30 cellular contexts compared by ENCODE assay signal in genomic region chr11:11389238-11389637, GRCh38. TPM values are rescaled to one million over a fixed set of nuclear protein-coding genes. Genes with fewer than 3 reads are reported as not detected.
DNase-seq lines count a peak whose midpoint lies in the region; ATAC-seq and TF ChIP-seq lines count a peak whose summit lies in the region.
"Had no signal": no experiment of that assay in that cellular context is flagged by ENCODE, and none has a peak within 500 bp of the region (broad histone marks: within the 10 kb centered on the region; RNA-seq: fewer than 3 reads in every experiment).

No MANE protein-coding gene starts in this region.

- H4K20me1 ChIP-seq in neural progenitor cell (ENCODE audit: low read depth) = no peaks in the 10 kb centered on the region
- H4K20me1 ChIP-seq: BLaER1 had no signal

- H3K4me3 ChIP-seq in neural progenitor cell (no peak overlapping the region), left lung (no peak overlapping the region)
- H3K4me3 ChIP-seq: BLaER1, GM23338, psoas muscle had no signal

- no peak overlapping the region for H3K4me3 Mint-ChIP-seq in neural progenitor cell
- no peak overlapping the region for H3K4me3 Mint-ChIP-seq in naive thymus-derived CD8-positive, alpha-beta T cell
- H3K4me3 Mint-ChIP-seq: activated CD8-positive, alpha-beta memory T cell treated with anti-CD3 and anti-CD28 coated beads, Interleukin-2, amount 10 ng/mL, durations not matched to agents 7 days and 5 days; activated naive CD8-positive, alpha-beta T cell treated with anti-CD3 and anti-CD28 coated beads, Interleukin-2, amount 50 U/mL, for 24 hours; activated T-cell treated with anti-CD3 and anti-CD28 coated beads, Interleukin-2, amount 50 U/mL, for 4 hours; GM23338; immature natural killer cell; naive thymus-derived CD4-positive, alpha-beta T cell; T-helper 17 cell; type B pancreatic cell had no signal

- peaks cover 8% of the 10 kb centered on the region for H3F3A ChIP-seq in neural progenitor cell (ENCODE audit: low read depth)

- H3K4me1 ChIP-seq in neural progenitor cell = peaks cover 11% of the 10 kb centered on the region
- H3K4me1 ChIP-seq in left lung = peaks cover 4 to 7% of the 10 kb centered on the region in 2 donors
- H3K4me1 ChIP-seq: BLaER1 had no signal

- H3K27ac ChIP-seq in neural progenitor cell = no peak overlapping the region
- no peak overlapping the region for H3K27ac ChIP-seq in left lung
- H3K27ac ChIP-seq: BLaER1, brain microvascular endothelial cell, psoas muscle had no signal

- no peaks in the 10 kb centered on the region for H3K36me3 ChIP-seq in neural progenitor cell
- H3K36me3 ChIP-seq in left lung = no peaks in the 10 kb centered on the region
- H3K36me3 ChIP-seq: BLaER1, brain microvascular endothelial cell had no signal

- no peaks in the 10 kb centered on the region for H3K9me3 ChIP-seq in neural progenitor cell (ENCODE audit: low read depth)
- no peaks in the 10 kb centered on the region for H3K9me3 ChIP-seq in left lung
- H3K9me3 ChIP-seq: BLaER1, psoas muscle had no signal

- H3K4me1 Mint-ChIP-seq in neural progenitor cell = peaks cover 14% of the 10 kb centered on the region
- H3K4me1 Mint-ChIP-seq in naive thymus-derived CD8-positive, alpha-beta T cell = peaks cover 0 to 2% (median 0%) of the 10 kb centered on the region in 4 donors
- H3K4me1 Mint-ChIP-seq: activated CD8-positive, alpha-beta memory T cell treated with anti-CD3 and anti-CD28 coated beads, Interleukin-2, amount 10 ng/mL, durations not matched to agents 7 days and 5 days; activated naive CD8-positive, alpha-beta T cell treated with anti-CD3 and anti-CD28 coated beads, Interleukin-2, amount 50 U/mL, for 24 hours; immature natural killer cell; naive thymus-derived CD4-positive, alpha-beta T cell; T-helper 17 cell had no signal

- H3K27me3 ChIP-seq in neural progenitor cell = no peaks in the 10 kb centered on the region
- H3K27me3 ChIP-seq in left lung = no peaks in the 10 kb centered on the region
- H3K27me3 ChIP-seq: BLaER1 had no signal

- peak overlapping the region; percentile 7 for H3K27ac Mint-ChIP-seq in neural progenitor cell
- no peak overlapping the region for H3K27ac Mint-ChIP-seq in naive thymus-derived CD8-positive, alpha-beta T cell
- H3K27ac Mint-ChIP-seq: activated CD8-positive, alpha-beta memory T cell treated with anti-CD3 and anti-CD28 coated beads, Interleukin-2, amount 10 ng/mL, durations not matched to agents 7 days and 5 days; activated naive CD8-positive, alpha-beta T cell treated with anti-CD3 and anti-CD28 coated beads, Interleukin-2, amount 50 U/mL, for 24 hours; GM23338; immature natural killer cell; naive thymus-derived CD4-positive, alpha-beta T cell; T-helper 17 cell; type B pancreatic cell had no signal

- no peak overlapping the region for H2AFZ ChIP-seq in neural progenitor cell (replicated peaks)
- H2AFZ ChIP-seq: GM23338 had no signal

- H3K9me3 Mint-ChIP-seq in neural progenitor cell = peaks cover 2% of the 10 kb centered on the region
- H3K9me3 Mint-ChIP-seq in naive thymus-derived CD8-positive, alpha-beta T cell = no peaks in the 10 kb centered on the region
- H3K9me3 Mint-ChIP-seq: activated naive CD8-positive, alpha-beta T cell treated with anti-CD3 and anti-CD28 coated beads, Interleukin-2, amount 50 U/mL, for 24 hours; activated T-cell treated with anti-CD3 and anti-CD28 coated beads, Interleukin-2, amount 50 U/mL, for 4 hours; immature natural killer cell; type B pancreatic cell had no signal

- TF ChIP-seq CTCF in neural progenitor cell (IDR thresholded peaks at IDR 0.05) = no peak
- TF ChIP-seq CTCF in left lung (IDR thresholded peaks at IDR 0.05) = no peak

- peaks cover 6% of the 10 kb centered on the region for H3K27me3 Mint-ChIP-seq in neural progenitor cell (ENCODE audit: insufficient read depth, low read depth)
- peaks cover 0 to 7% (median 2%) of the 10 kb centered on the region in 5 donors for H3K27me3 Mint-ChIP-seq in naive thymus-derived CD8-positive, alpha-beta T cell
- H3K27me3 Mint-ChIP-seq: activated CD8-positive, alpha-beta memory T cell treated with anti-CD3 and anti-CD28 coated beads, Interleukin-2, amount 10 ng/mL, durations not matched to agents 7 days and 5 days; activated naive CD8-positive, alpha-beta T cell treated with anti-CD3 and anti-CD28 coated beads, Interleukin-2, amount 50 U/mL, for 24 hours had no signal

- intact Hi-C loops in left lung (cut with DNase I) = no loop called here

- H3K79me2 ChIP-seq in neural progenitor cell (ENCODE audit: low read depth) = no peaks in the 10 kb centered on the region

- H3K9ac ChIP-seq in neural progenitor cell = no peak overlapping the region
- H3K9ac ChIP-seq: BLaER1 had no signal

- no peak overlapping the region for H3K4me2 ChIP-seq in neural progenitor cell
- H3K4me2 ChIP-seq: BLaER1, GM23338 had no signal

- no peak for ATAC-seq in HG02571 (IDR thresholded peaks at IDR 0.05; ENCODE audit: unreplicated experiment)
- no peak for ATAC-seq in naive thymus-derived CD8-positive, alpha-beta T cell
- no peak for ATAC-seq in left lung
- ATAC-seq: activated CD8-positive, alpha-beta memory T cell treated with anti-CD3 and anti-CD28 coated beads, Interleukin-2, amount 10 ng/mL, durations not matched to agents 7 days and 5 days; activated naive CD8-positive, alpha-beta T cell treated with anti-CD3 and anti-CD28 coated beads, Interleukin-2, amount 50 U/mL, for 24 hours; activated T-cell treated with anti-CD3 and anti-CD28 coated beads, Interleukin-2, amount 50 U/mL, for 4 hours; naive thymus-derived CD4-positive, alpha-beta T cell; Right ventricle myocardium inferior; SK-N-SH treated with all-trans-retinoic acid at 6 μM for 48 hours; T-helper 17 cell had no signal

- DNase-seq in EH (ENCODE audit: low read depth) (peak; percentile 10), M059J (ENCODE audit: low read depth) (peak; percentile 32), dermis blood vessel endothelial cell (peak; percentile 36), neural progenitor cell (ENCODE audit: low spot score) (no peak), left lung (no peak)
- no peak for DNase-seq in naive thymus-derived CD8-positive, alpha-beta T cell
- DNase-seq: activated CD8-positive, alpha-beta memory T cell treated with anti-CD3 and anti-CD28 coated beads, Interleukin-2, amount 10 ng/mL, durations not matched to agents 7 days and 5 days; activated naive CD4-positive, alpha-beta T cell; activated naive CD8-positive, alpha-beta T cell treated with anti-CD3 and anti-CD28 coated beads, Interleukin-2, amount 50 U/mL, for 24 hours; activated T-cell treated with anti-CD3 and anti-CD28 coated beads, Interleukin-2, amount 50 U/mL, for 4 hours; brain microvascular endothelial cell; COR-L47; DMS53; immature natural killer cell; IMR-90; naive thymus-derived CD4-positive, alpha-beta T cell; NCI-H1092; NCI-H1694; NCI-H2171; occipital lobe; OCI-M1; psoas muscle; stimulated activated CD4-positive, alpha-beta T cell treated with anti-CD3 and anti-CD28 coated beads, Interleukin-4, amount 100 ng/mL, for 4 hours; T-helper 17 cell had no signal

- H3K36me3 Mint-ChIP-seq in neural progenitor cell = no peaks in the 10 kb centered on the region
- no peaks in the 10 kb centered on the region for H3K36me3 Mint-ChIP-seq in naive thymus-derived CD8-positive, alpha-beta T cell
- H3K36me3 Mint-ChIP-seq: activated CD8-positive, alpha-beta memory T cell treated with anti-CD3 and anti-CD28 coated beads, Interleukin-2, amount 10 ng/mL, durations not matched to agents 7 days and 5 days; immature natural killer cell; naive thymus-derived CD4-positive, alpha-beta T cell had no signal

- POLR2A ChIA-PET in naive thymus-derived CD8-positive, alpha-beta T cell (lab: Charles Lee) = no interaction called here

RNA-seq across cellular contexts. Expression of gene CSNK2A3, which starts 36.2 kb away (rescaled TPM):
- total RNA-seq in M059J (2014; rRNA removed; shearing (Covaris generic)) = 2.5 and 3.1 TPM in 2 replicates
- total RNA-seq in dermis blood vessel endothelial cell = 4.3 and 7.1 TPM in 2 replicates
- total RNA-seq in neural progenitor cell (ENCODE audit: low replicate concordance) = 1.7 and 5.9 TPM in 2 replicates
- total RNA-seq in naive thymus-derived CD8-positive, alpha-beta T cell = 1 to 10 TPM; 1.5 to 2.1 TPM
- 1 to 10 TPM in 2 of 3 donors, under 1 TPM in 1; 0.85 to 1.4 (median 1.3) TPM for polyA plus RNA-seq in naive thymus-derived CD8-positive, alpha-beta T cell
- total RNA-seq in left lung = 1 to 10 TPM; 1.9 to 3.2 TPM

Comparison
In these comparisons a context has a peak if more than half of its experiments do, and no peak if none do; other contexts are left out.
1. DNase-seq: peak in EH (single experiment), M059J (single experiment) and dermis blood vessel endothelial cell (single experiment); none in neural progenitor cell (single experiment), naive thymus-derived CD8-positive, alpha-beta T cell (0 of 10) and left lung (0 of 2).